Comparison of ENCODE assay signal across 8 cellular contexts in genomic region chr6:14074723-14075503, GRCh38. TPM values are rescaled to one million over a fixed set of nuclear protein-coding genes. Genes with fewer than 3 reads are reported as not detected.
DNase-seq lines count a peak whose midpoint lies in the region; ATAC-seq, FAIRE-seq and TF ChIP-seq lines count a peak whose summit lies in the region.

No MANE protein-coding gene starts in this region.

- H3K27ac Mint-ChIP-seq in T-helper 2 cell treated with Interferon-gamma antibody and Interleukin-4, amounts not matched to agents 5 μg/mL and 100 μg/mL, for 36 hours: peak overlapping the region; percentile 91

- H3K27me3 ChIP-seq in fibroblast of lung (ENCODE audit: control insufficient read depth, insufficient read depth, low read length) (no peaks in the 10 kb centered on the region), pancreas (no peaks in the 10 kb centered on the region)

- ATAC-seq in GM18873 (IDR thresholded peaks at IDR 0.05; ENCODE audit: low FRiP score, unreplicated experiment): peak; percentile 71
- peak; percentile 74 for ATAC-seq in HG03159 (IDR thresholded peaks at IDR 0.05; ENCODE audit: unreplicated experiment)
- peak in 3 of 4 donors; percentile 75 to 82 (median 76) for ATAC-seq in pancreas

- H3K4me3 ChIP-seq in fibroblast of lung (replicated peaks in 1 of 4; ENCODE audit: control extremely low read depth in 1 of 4, insufficient read depth in 1 of 4, low read depth in 3 of 4, low read length in 4 of 4): peak overlapping the region; percentile 50 to 57 (median 54)
- peak overlapping the region in 2 of 4 donors; percentile 17 to 28 for H3K4me3 ChIP-seq in pancreas

- peaks cover 39% of the 10 kb centered on the region for H3K4me1 Mint-ChIP-seq in T-helper 2 cell treated with Interferon-gamma antibody and Interleukin-4, amounts not matched to agents 5 μg/mL and 100 μg/mL, for 36 hours (ENCODE audit: low read depth)

- H3K36me3 Mint-ChIP-seq in T-helper 2 cell treated with Interferon-gamma antibody and Interleukin-4, amounts not matched to agents 5 μg/mL and 100 μg/mL, for 36 hours (ENCODE audit: low read depth): peaks cover 2% of the 10 kb centered on the region

- intact Hi-C loops in pancreas (cut with DNase I): no loop called here

- H3K36me3 ChIP-seq in fibroblast of lung (ENCODE audit: control insufficient read depth, insufficient read depth, low read length) (no peaks in the 10 kb centered on the region), pancreas (no peaks in the 10 kb centered on the region)

- H3K4me1 ChIP-seq in fibroblast of lung (ENCODE audit: control insufficient read depth, extremely low read depth, insufficient read depth, low read length): no peaks in the 10 kb centered on the region
- peaks cover 0 to 9% (median 0%) of the 10 kb centered on the region in 3 donors for H3K4me1 ChIP-seq in pancreas

- no peaks in the 10 kb centered on the region for H3K27me3 Mint-ChIP-seq in T-helper 2 cell treated with Interferon-gamma antibody and Interleukin-4, amounts not matched to agents 5 μg/mL and 100 μg/mL, for 36 hours (ENCODE audit: low read depth)

- H3K9me3 ChIP-seq in fibroblast of lung (ENCODE audit: control insufficient read depth, insufficient read depth, low read depth, low read length): no peaks in the 10 kb centered on the region
- H3K9me3 ChIP-seq in pancreas: no peaks in the 10 kb centered on the region

- 29 to 30% methylated on average over 10 of the region's 10 CpGs for WGBS in pancreas, 2 donors

- H3K27ac ChIP-seq in fibroblast of lung (ENCODE audit: insufficient read depth, low read length) (peak overlapping the region; percentile 41), pancreas (peak overlapping the region in 2 of 4 donors; percentile 13 to 58)

- peak overlapping the region; percentile 95 for H2AFZ ChIP-seq in fibroblast of lung (ENCODE audit: low read length)

- no peak for FAIRE-seq in pancreas (lab: Jason Lieb, UNC)

- TF ChIP-seq CTCF in fibroblast of lung (conservative IDR thresholded peaks at IDR 0.05 in 1 of 2, IDR thresholded peaks at IDR 0.05 in 1 of 2; ENCODE audit: low read depth in 1 of 2, low read length in 2 of 2) (no peak), pancreas (IDR thresholded peaks at IDR 0.05) (no peak)

- H3K9me3 Mint-ChIP-seq in T-helper 2 cell treated with Interferon-gamma antibody and Interleukin-4, amounts not matched to agents 5 μg/mL and 100 μg/mL, for 36 hours: no peaks in the 10 kb centered on the region

- DNase-seq in AG08396 (ENCODE audit: low spot score) (peak; percentile 16), fibroblast of lung (ENCODE audit: low read depth in 2 of 2) (peak; percentile 50 to 59), pancreas (no peak), cerebellar cortex (ENCODE audit: low spot score) (no peak)
- DNase-seq in T-helper 2 cell treated with Interferon-gamma antibody and Interleukin-4, amounts not matched to agents 5 μg/mL and 100 μg/mL, for 36 hours (ENCODE audit: low spot score): peak; percentile 35
- DNase-seq in stimulated activated CD4-positive, alpha-beta T cell treated with anti-CD3 and anti-CD28 coated beads, Interleukin-4, amount 100 ng/mL, for 1 hour: no peak

- H3K9ac ChIP-seq in fibroblast of lung (ENCODE audit: insufficient read depth, low read length): peak overlapping the region; percentile 32

- H3K4me3 Mint-ChIP-seq in T-helper 2 cell treated with Interferon-gamma antibody and Interleukin-4, amounts not matched to agents 5 μg/mL and 100 μg/mL, for 36 hours: peak overlapping the region; percentile 85

- no peaks in the 10 kb centered on the region for H3K79me2 ChIP-seq in fibroblast of lung (ENCODE audit: control insufficient read depth, insufficient read depth, low read length)

- H3K4me2 ChIP-seq in fibroblast of lung (ENCODE audit: extremely low read depth, insufficient read depth, low read length): peak overlapping the region; percentile 93

- H4K20me1 ChIP-seq in fibroblast of lung (ENCODE audit: control insufficient read depth, extremely low read depth, insufficient read depth, low read length): no peaks in the 10 kb centered on the region

RNA-seq across cellular contexts. Expression of gene CD83, which starts 42.7 kb away (rescaled TPM):
- total RNA-seq in fibroblast of lung: 1.3 and 5.0 TPM in 2 replicates
- 2.1 and 5.9 TPM in 2 replicates for polyA plus RNA-seq in fibroblast of lung
- 1.6 and 6.0 TPM in 2 replicates for polyA plus RNA-seq in fibroblast of lung (2012)
- polyA minus RNA-seq in fibroblast of lung (ENCODE audit: low replicate concordance): 0.52 and 0.59 TPM in 2 replicates
- total RNA-seq in pancreas: 1 to 10 TPM in 4 of 6 donors, under 1 TPM in 2; 0.83 to 5.1 (median 1.3) TPM
- 1 to 10 TPM in 1 of 2 donors, under 1 TPM in 1; 0.72 to 2.5 TPM for polyA plus RNA-seq in pancreas

Comparison
In these comparisons a context has a peak if more than half of its experiments do, and no peak if none do; other contexts are left out.
1. DNase-seq: peak in AG08396 (single experiment), T-helper 2 cell treated with Interferon-gamma antibody and Interleukin-4, amounts not matched to agents 5 μg/mL and 100 μg/mL, for 36 hours (single experiment) and fibroblast of lung (2 of 2); none in pancreas (0 of 6), stimulated activated CD4-positive, alpha-beta T cell treated with anti-CD3 and anti-CD28 coated beads, Interleukin-4, amount 100 ng/mL, for 1 hour (single experiment) and cerebellar cortex (single experiment).
2. Peak in every context shown above with its lines, with median percentiles within 50 percentile points of each other: ATAC-seq.